In genomic region chr17:48240562-48241130, GRCh38 we compare ENCODE assay signal across 10 cellular contexts.
A peak's percentile ranks its signal among the peaks of the same experiment; 100 is the strongest.
DNase-seq lines count a peak whose midpoint lies in the region; ATAC-seq lines count a peak whose summit lies in the region.
"Had no signal": no experiment of that assay in that cellular context is flagged by ENCODE, and none has a peak within 500 bp of the region (broad histone marks: within the 10 kb centered on the region; RNA-seq: fewer than 3 reads in every experiment).

No MANE protein-coding gene starts in this region.

- no peaks in the 10 kb centered on the region for H3K27me3 Mint-ChIP-seq in activated naive CD8-positive, alpha-beta T cell treated with anti-CD3 and anti-CD28 coated beads, Interleukin-2, amount 50 U/mL, for 24 hours

- peaks cover 59% of the 10 kb centered on the region for H3K4me1 Mint-ChIP-seq in activated naive CD8-positive, alpha-beta T cell treated with anti-CD3 and anti-CD28 coated beads, Interleukin-2, amount 50 U/mL, for 24 hours

- H3K36me3 Mint-ChIP-seq in activated naive CD8-positive, alpha-beta T cell treated with anti-CD3 and anti-CD28 coated beads, Interleukin-2, amount 50 U/mL, for 24 hours (ENCODE audit: low read depth), result peaks cover 9% of the 10 kb centered on the region

- no peak overlapping the region for H3K4me3 Mint-ChIP-seq in activated naive CD8-positive, alpha-beta T cell treated with anti-CD3 and anti-CD28 coated beads, Interleukin-2, amount 50 U/mL, for 24 hours

- no peak overlapping the region for H3K27ac Mint-ChIP-seq in activated naive CD8-positive, alpha-beta T cell treated with anti-CD3 and anti-CD28 coated beads, Interleukin-2, amount 50 U/mL, for 24 hours

- no peaks in the 10 kb centered on the region for H3K9me3 Mint-ChIP-seq in activated naive CD8-positive, alpha-beta T cell treated with anti-CD3 and anti-CD28 coated beads, Interleukin-2, amount 50 U/mL, for 24 hours

- ATAC-seq in HG02798 (IDR thresholded peaks at IDR 0.05; ENCODE audit: poor library complexity, unreplicated experiment) (peak; percentile 15), GM18861 (IDR thresholded peaks at IDR 0.05; ENCODE audit: unreplicated experiment) (no peak), HG02970 (IDR thresholded peaks at IDR 0.05; ENCODE audit: low FRiP score, unreplicated experiment) (no peak)
- peak; percentile 16 for ATAC-seq in activated naive CD8-positive, alpha-beta T cell treated with anti-CD3 and anti-CD28 coated beads, Interleukin-2, amount 50 U/mL, for 24 hours

- DNase-seq in EH (ENCODE audit: low read depth), result peak; percentile 65
- no peak for DNase-seq in activated naive CD8-positive, alpha-beta T cell treated with anti-CD3 and anti-CD28 coated beads, Interleukin-2, amount 50 U/mL, for 24 hours
- peak; percentile 21 for DNase-seq in myocyte (ENCODE audit: low read depth)
- no peak for DNase-seq in NCI-H2081 treated with DMSO at 0.1 percent for 48 hours (lab: John Stamatoyannopoulos, UW)
- DNase-seq in NCI-H2107 treated with DMSO at 0.1 percent for 48 hours (lab: John Stamatoyannopoulos, UW; ENCODE audit: unreplicated experiment), result no peak
- DNase-seq: activated naive CD4-positive, alpha-beta T cell; NCI-H2227 treated with DMSO at 0.1 percent for 48 hours had no signal

Comparison
In these comparisons a context has a peak if more than half of its experiments do, and no peak if none do; other contexts are left out.
1. DNase-seq: peak in EH (single experiment) and myocyte (single experiment); none in activated naive CD8-positive, alpha-beta T cell treated with anti-CD3 and anti-CD28 coated beads, Interleukin-2, amount 50 U/mL, for 24 hours (single experiment), NCI-H2081 treated with DMSO at 0.1 percent for 48 hours (single experiment) and NCI-H2107 treated with DMSO at 0.1 percent for 48 hours (single experiment).
2. ATAC-seq: peak in HG02798 (single experiment) and activated naive CD8-positive, alpha-beta T cell treated with anti-CD3 and anti-CD28 coated beads, Interleukin-2, amount 50 U/mL, for 24 hours (single experiment); none in GM18861 (single experiment) and HG02970 (single experiment).